Comparison of ENCODE assay signal across 23 cellular contexts in the genomic region with DNA sequence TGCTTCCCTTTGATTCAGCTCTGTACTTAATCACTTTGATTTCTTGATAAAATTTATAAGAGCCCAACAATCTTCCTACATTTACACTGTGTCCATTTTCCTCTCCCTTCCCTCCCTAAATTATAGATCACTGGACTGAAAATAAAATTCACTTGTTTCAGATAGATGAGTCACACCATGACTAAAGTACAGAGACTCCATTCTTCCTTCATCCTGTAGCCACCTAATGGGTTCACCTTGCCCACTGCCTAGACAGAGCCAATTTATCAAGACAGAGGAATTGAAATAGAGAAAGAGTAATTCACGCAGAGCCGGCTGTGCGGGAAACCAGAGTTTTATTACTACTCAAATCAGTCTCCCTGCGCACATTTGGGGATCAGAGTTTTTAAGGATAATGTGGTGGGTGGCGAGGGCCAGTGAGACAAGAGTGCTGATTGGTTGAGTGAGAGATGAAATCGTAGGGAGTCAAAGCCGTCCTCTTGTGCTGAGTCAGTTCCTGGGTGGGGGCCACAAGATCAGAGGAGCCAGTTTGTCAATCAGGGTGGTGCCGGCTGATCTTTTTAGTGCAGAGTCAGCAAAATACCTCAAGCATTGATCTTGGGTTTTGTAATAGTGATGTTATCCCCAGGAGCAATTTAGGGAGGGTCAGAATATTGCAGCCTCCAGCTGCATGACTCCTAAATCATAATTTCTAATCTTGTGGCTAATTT.
"Had no signal": no experiment of that assay in that cellular context is flagged by ENCODE, and none has a peak within 500 bp of the region (broad histone marks: within the 10 kb centered on the region; RNA-seq: fewer than 3 reads in every experiment).

No MANE protein-coding gene starts in this region.

- FAIRE-seq: endometrium had no signal

- H3K4me2 ChIP-seq: hepatocyte had no signal

- H3K27ac ChIP-seq: colonic mucosa, hepatocyte, lower lobe of right lung, right atrium auricular region, tibial artery had no signal

- H3K4me3 Mint-ChIP-seq: activated CD4-positive, alpha-beta memory T cell treated with anti-CD3 and anti-CD28 coated beads, Interleukin-2, amount 10 ng/mL, durations not matched to agents 7 days and 5 days; activated CD8-positive, alpha-beta memory T cell treated with anti-CD3 and anti-CD28 coated beads, Interleukin-2, amount 10 ng/mL, durations not matched to agents 7 days and 5 days; activated naive CD8-positive, alpha-beta T cell treated with anti-CD3 and anti-CD28 coated beads, Interleukin-2, amount 10 ng/mL, durations not matched to agents 7 days and 5 days; brain; mesothelial cell of epicardium; nephron progenitor cell; T-cell had no signal

- ATAC-seq: activated CD8-positive, alpha-beta memory T cell treated with anti-CD3 and anti-CD28 coated beads, Interleukin-2, amount 10 ng/mL, durations not matched to agents 7 days and 5 days; esophagus mucosa; lower lobe of right lung; T-cell had no signal

- H3K27ac Mint-ChIP-seq: activated CD4-positive, alpha-beta memory T cell treated with anti-CD3 and anti-CD28 coated beads, Interleukin-2, amount 10 ng/mL, durations not matched to agents 7 days and 5 days; activated CD8-positive, alpha-beta memory T cell treated with anti-CD3 and anti-CD28 coated beads, Interleukin-2, amount 10 ng/mL, durations not matched to agents 7 days and 5 days; activated naive CD8-positive, alpha-beta T cell treated with anti-CD3 and anti-CD28 coated beads, Interleukin-2, amount 10 ng/mL, durations not matched to agents 7 days and 5 days; brain; mesothelial cell of epicardium; nephron progenitor cell; T-cell had no signal

- H3K36me3 Mint-ChIP-seq: activated CD8-positive, alpha-beta memory T cell treated with anti-CD3 and anti-CD28 coated beads, Interleukin-2, amount 10 ng/mL, durations not matched to agents 7 days and 5 days; activated naive CD8-positive, alpha-beta T cell treated with anti-CD3 and anti-CD28 coated beads, Interleukin-2, amount 10 ng/mL, durations not matched to agents 7 days and 5 days; brain; mesothelial cell of epicardium; T-cell had no signal

- DNase-seq: activated CD4-positive, alpha-beta memory T cell treated with anti-CD3 and anti-CD28 coated beads, Interleukin-2, amount 10 ng/mL, durations not matched to agents 7 days and 5 days; activated CD4-positive, alpha-beta T cell treated with anti-CD3 and anti-CD28 coated beads for 48 hours; activated CD4-positive, CD25-positive, alpha-beta regulatory T cell; activated CD8-positive, alpha-beta memory T cell treated with anti-CD3 and anti-CD28 coated beads, Interleukin-2, amount 10 ng/mL, durations not matched to agents 7 days and 5 days; activated naive CD4-positive, alpha-beta T cell; activated naive CD8-positive, alpha-beta T cell treated with anti-CD3 and anti-CD28 coated beads, Interleukin-2, amount 10 ng/mL, durations not matched to agents 7 days and 5 days; amygdala; central memory CD4-positive, alpha-beta T cell; colonic mucosa; left cardiac atrium; lower lobe of right lung; nephron progenitor cell; occipital lobe; stimulated activated CD4-positive, alpha-beta T cell treated with anti-CD3 and anti-CD28 coated beads, Interleukin-2, amount 100 ng/mL, for 24 hours; stimulated activated naive CD4-positive, alpha-beta T cell treated with Interleukin-2 at 50 U/mL for 16 hours; T-cell; tibial artery had no signal

- H3K4me1 Mint-ChIP-seq: activated CD8-positive, alpha-beta memory T cell treated with anti-CD3 and anti-CD28 coated beads, Interleukin-2, amount 10 ng/mL, durations not matched to agents 7 days and 5 days; activated naive CD8-positive, alpha-beta T cell treated with anti-CD3 and anti-CD28 coated beads, Interleukin-2, amount 10 ng/mL, durations not matched to agents 7 days and 5 days; brain; mesothelial cell of epicardium; nephron progenitor cell; T-cell had no signal

- H3K9me3 ChIP-seq: colonic mucosa, lower lobe of right lung, right atrium auricular region, tibial artery had no signal

- H3K27me3 Mint-ChIP-seq: activated CD4-positive, alpha-beta memory T cell treated with anti-CD3 and anti-CD28 coated beads, Interleukin-2, amount 10 ng/mL, durations not matched to agents 7 days and 5 days; activated CD8-positive, alpha-beta memory T cell treated with anti-CD3 and anti-CD28 coated beads, Interleukin-2, amount 10 ng/mL, durations not matched to agents 7 days and 5 days; activated naive CD8-positive, alpha-beta T cell treated with anti-CD3 and anti-CD28 coated beads, Interleukin-2, amount 10 ng/mL, durations not matched to agents 7 days and 5 days had no signal

- H3K4me1 ChIP-seq: colonic mucosa, lower lobe of right lung, right atrium auricular region, tibial artery had no signal

- H3K9me3 Mint-ChIP-seq: activated CD4-positive, alpha-beta memory T cell treated with anti-CD3 and anti-CD28 coated beads, Interleukin-2, amount 10 ng/mL, durations not matched to agents 7 days and 5 days; activated naive CD8-positive, alpha-beta T cell treated with anti-CD3 and anti-CD28 coated beads, Interleukin-2, amount 10 ng/mL, durations not matched to agents 7 days and 5 days; brain; T-cell had no signal

- H3K36me3 ChIP-seq: colonic mucosa, lower lobe of right lung, right atrium auricular region, tibial artery had no signal

- H2AFZ ChIP-seq: hepatocyte had no signal

- H3K27me3 ChIP-seq: colonic mucosa, hepatocyte, right atrium auricular region, tibial artery had no signal

- H3K79me2 ChIP-seq: hepatocyte had no signal

- H3K4me3 ChIP-seq: colonic mucosa, hepatocyte, lower lobe of right lung, right atrium auricular region, tibial artery had no signal
